In genomic region chr4:103754844-103755243, GRCh38 we compare ENCODE assay signal across 11 cellular contexts. TPM values are rescaled to one million over a fixed set of nuclear protein-coding genes. Genes with fewer than 3 reads are reported as not detected.
A peak's percentile ranks its signal among the peaks of the same experiment; 100 is the strongest.
DNase-seq lines count a peak whose midpoint lies in the region; ATAC-seq and TF ChIP-seq lines count a peak whose summit lies in the region.
"Had no signal": no experiment of that assay in that cellular context is flagged by ENCODE, and none has a peak within 500 bp of the region (broad histone marks: within the 10 kb centered on the region; RNA-seq: fewer than 3 reads in every experiment).

No MANE protein-coding gene starts in this region.

- H3K27me3 ChIP-seq in BE2C (no peaks in the 10 kb centered on the region), SJCRH30 (no peaks in the 10 kb centered on the region)

- no peaks in the 10 kb centered on the region for H3K36me3 Mint-ChIP-seq in endothelial cell (ENCODE audit: low read depth, unreplicated experiment)
- H3K36me3 Mint-ChIP-seq: naive thymus-derived CD8-positive, alpha-beta T cell had no signal

- H3K9me3 ChIP-seq in BE2C (no peaks in the 10 kb centered on the region), SJCRH30 (replicated peaks) (no peaks in the 10 kb centered on the region)

- DNase-seq in BE2C (peak; percentile 31), LHCN-M2 (ENCODE audit: low read depth) (peak; percentile 3), SJCRH30 (peak; percentile 7 to 18), left colon (peak in 1 of 2 donors; percentile 10), endothelial cell (ENCODE audit: low spot score) (no peak), AG20443 (ENCODE audit: low spot score) (no peak)
- DNase-seq: naive thymus-derived CD8-positive, alpha-beta T cell had no signal

- H3K4me3 ChIP-seq in BE2C (ENCODE audit: low read depth, low read length) (no peak overlapping the region), SJCRH30 (no peak overlapping the region)

- no peak overlapping the region for H3K4me3 Mint-ChIP-seq in endothelial cell (ENCODE audit: unreplicated experiment)
- H3K4me3 Mint-ChIP-seq: naive thymus-derived CD8-positive, alpha-beta T cell had no signal

- H3K36me3 ChIP-seq in BE2C (no peaks in the 10 kb centered on the region), SJCRH30 (no peaks in the 10 kb centered on the region)

- intact Hi-C loops in left colon (cut with DNase I, micrococcal nuclease), result no loop called here

- no peak overlapping the region for H3K27ac Mint-ChIP-seq in endothelial cell (ENCODE audit: unreplicated experiment)
- H3K27ac Mint-ChIP-seq: activated T-helper 2 cell treated with anti-CD3 and anti-CD28 coated beads, Interferon-gamma antibody, Interleukin-2, Interleukin-4, amounts not matched to agents 10 μg/mL and 5 μg/mL and 100 μg/mL, durations not matched to agents 14 hours and 24 hours and 36 hours; naive thymus-derived CD8-positive, alpha-beta T cell had no signal

- no peaks in the 10 kb centered on the region; the same call in 1 of the 2 replicates for H3K4me1 ChIP-seq in BE2C
- H3K4me1 ChIP-seq in SJCRH30, result no peaks in the 10 kb centered on the region; the same call in 1 of the 2 replicates

- H3K4me1 Mint-ChIP-seq in endothelial cell (ENCODE audit: unreplicated experiment), result no peaks in the 10 kb centered on the region
- H3K4me1 Mint-ChIP-seq: naive thymus-derived CD8-positive, alpha-beta T cell had no signal

- H3K9me3 Mint-ChIP-seq in endothelial cell (ENCODE audit: unreplicated experiment), result no peaks in the 10 kb centered on the region

- ATAC-seq in left colon (peak; percentile 62), HG02798 (IDR thresholded peaks at IDR 0.05; ENCODE audit: poor library complexity, unreplicated experiment) (no peak), GM18907 (IDR thresholded peaks at IDR 0.05; ENCODE audit: unreplicated experiment) (no peak)
- ATAC-seq: activated CD4-positive, CD25-positive, alpha-beta regulatory T cell treated with anti-CD3 and anti-CD28 coated beads, Interleukin-2, amount 50 U/mL, for 24 hours; naive thymus-derived CD8-positive, alpha-beta T cell had no signal

- TF ChIP-seq CTCF in BE2C (IDR thresholded peaks at IDR 0.05; ENCODE audit: low read depth, low read length) (no peak), endothelial cell (IDR thresholded peaks at IDR 0.05; ENCODE audit: unreplicated experiment) (no peak)

- H3K27ac ChIP-seq in SJCRH30, result no peak overlapping the region

- H3K27me3 Mint-ChIP-seq in endothelial cell (ENCODE audit: unreplicated experiment), result peaks cover 1% of the 10 kb centered on the region
- H3K27me3 Mint-ChIP-seq: naive thymus-derived CD8-positive, alpha-beta T cell had no signal

RNA-seq across cellular contexts. Expression of gene TACR3, which starts 35.1 kb away (rescaled TPM):
- 0.08 TPM for polyA plus RNA-seq in BE2C (2012; ENCODE audit: insufficient read depth, insufficient read length, low read depth)
- total RNA-seq in LHCN-M2 (2014; rRNA removed) (0.06 and 0.17 TPM in 2 replicates), left colon (not detected), endothelial cell (ENCODE audit: unreplicated experiment) (0.08 TPM)
- not detected for polyA plus RNA-seq in LHCN-M2 (2012)
- 5.3 and 5.9 TPM in 2 replicates for total RNA-seq in SJCRH30 (2014; rRNA removed; shearing (Covaris generic))
- total RNA-seq: activated T-helper 2 cell treated with anti-CD3 and anti-CD28 coated beads, Interferon-gamma antibody, Interleukin-2, Interleukin-4, amounts not matched to agents 10 μg/mL and 5 μg/mL and 100 μg/mL, durations not matched to agents 14 hours and 24 hours and 36 hours; naive thymus-derived CD8-positive, alpha-beta T cell had no signal
- polyA plus RNA-seq: naive thymus-derived CD8-positive, alpha-beta T cell had no signal

Comparison
In these comparisons a context has a peak if more than half of its experiments do, and no peak if none do; other contexts are left out.
1. DNase-seq: peak in BE2C (single experiment), LHCN-M2 (single experiment) and SJCRH30 (2 of 2); none in endothelial cell (single experiment) and AG20443 (single experiment).